In the genomic region with DNA sequence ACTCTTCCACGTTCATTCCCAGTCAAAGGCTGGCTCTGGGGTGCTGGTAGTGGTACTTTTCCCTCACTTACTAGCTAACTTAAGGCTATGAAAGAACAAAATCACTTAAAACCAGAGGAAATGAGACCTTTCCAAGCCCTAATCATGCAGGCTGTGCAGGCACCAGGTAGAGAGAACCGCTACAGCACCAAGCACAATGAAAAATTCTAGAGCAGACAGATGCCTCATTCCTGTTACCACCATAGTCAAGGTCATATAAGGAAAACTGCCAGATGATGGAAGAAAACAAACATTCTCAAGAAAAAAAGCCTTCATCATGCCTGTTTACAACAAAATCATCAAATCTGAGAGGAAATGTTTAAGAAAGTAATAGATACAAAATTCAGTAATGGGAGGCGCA, we compare ENCODE assay signal across 36 cellular contexts.
"Had no signal": no experiment of that assay in that cellular context is flagged by ENCODE, and none has a peak within 500 bp of the region (broad histone marks: within the 10 kb centered on the region; RNA-seq: fewer than 3 reads in every experiment).

No MANE protein-coding gene starts in this region.

- H3K9me3 ChIP-seq: adrenal gland, breast epithelium had no signal

- H3K9me3 Mint-ChIP-seq: activated B cell treated with CpG ODN at 0.5 μM for 24 hours; activated CD4-positive, alpha-beta T cell treated with anti-CD3 and anti-CD28 coated beads, Interleukin-2, amount 10 ng/mL, durations not matched to agents 24 days and 14 days; activated CD8-positive, alpha-beta T cell treated with anti-CD3 and anti-CD28 coated beads for 36 hours; activated naive CD8-positive, alpha-beta T cell treated with anti-CD3 and anti-CD28 coated beads for 36 hours; activated T-helper 1 cell treated with anti-CD3 and anti-CD28 coated beads, Interleukin-12 subunit alpha, Interleukin-12 subunit beta, Interleukin-2, Interleukin-4 antibody, amounts not matched to agents 30 ng/mL and 10 ng/mL and 1 ng/mL, durations not matched to agents 14 hours and 24 hours and 36 hours; T-helper 1 cell treated with Interleukin-12 subunit alpha and Interleukin-12 subunit beta and Interleukin-4 antibody, amounts not matched to agents 30 μg/mL and 1 μg/mL, for 36 hours; T-helper 2 cell treated with Interferon-gamma antibody and Interleukin-4, amounts not matched to agents 5 μg/mL and 100 μg/mL, for 36 hours had no signal

- DNase-seq: activated B cell treated with CpG ODN at 0.5 μM for 24 hours; activated CD4-positive, alpha-beta memory T cell treated with anti-CD3 and anti-CD28 coated beads for 36 hours; activated CD4-positive, alpha-beta T cell treated with anti-CD3 and anti-CD28 coated beads for 4 hours; activated CD4-positive, alpha-beta T cell treated with anti-CD3 and anti-CD28 coated beads, Interleukin-2, amount 10 ng/mL, durations not matched to agents 24 days and 14 days; activated CD4-positive, alpha-beta T cell treated with anti-CD3 and anti-CD28 coated beads, Interleukin-2, amount 50 U/mL, for 1 hour; activated CD4-positive, alpha-beta T cell treated with anti-CD3 and anti-CD28 coated beads, Interleukin-2, amount 50 U/mL, for 4 hours; activated CD4-positive, CD25-positive, alpha-beta regulatory T cell treated with anti-CD3 and anti-CD28 coated beads, Interleukin-2, amount 50 U/mL, for 72 hours; activated CD8-positive, alpha-beta memory T cell treated with anti-CD3 and anti-CD28 coated beads, Interleukin-2, amount 50 U/mL, for 4 hours; activated CD8-positive, alpha-beta T cell treated with anti-CD3 and anti-CD28 coated beads for 36 hours; activated effector memory CD4-positive, alpha-beta T cell treated with anti-CD3 and anti-CD28 coated beads, Interleukin-2, amount 50 U/mL, for 16 hours; activated gamma-delta T cell treated with Interleukin-2 at 50 U/mL for 16 hours; activated naive CD4-positive, alpha-beta T cell; activated naive CD4-positive, alpha-beta T cell treated with anti-CD3 and anti-CD28 coated beads for 36 hours; activated naive CD4-positive, alpha-beta T cell treated with anti-CD3 and anti-CD28 coated beads, Interleukin-2, amount 50 U/mL, for 16 hours; activated naive CD8-positive, alpha-beta T cell treated with anti-CD3 and anti-CD28 coated beads for 36 hours; activated T-cell treated with anti-CD3 and anti-CD28 coated beads for 4 hours; activated T-cell treated with anti-CD3 and anti-CD28 coated beads, Interleukin-2, amount 50 U/mL, for 1 hour; activated T-cell treated with anti-CD3 and anti-CD28 coated beads, Interleukin-2, amount 50 U/mL, for 4 hours; activated T-cell treated with anti-CD3 and anti-CD28 coated beads, Interleukin-2, amount 50 U/mL, for 72 hours; adrenal gland; amniotic stem cell; aorta; brain microvascular endothelial cell; central memory CD4-positive, alpha-beta T cell; SW 1271; T-helper 1 cell; T-helper 2 cell; T-helper 9 cell had no signal

- H3K4me3 ChIP-seq: adrenal gland, breast epithelium had no signal

- H3K36me3 Mint-ChIP-seq: activated CD4-positive, alpha-beta memory T cell treated with anti-CD3 and anti-CD28 coated beads for 36 hours; activated naive CD4-positive, alpha-beta T cell treated with anti-CD3 and anti-CD28 coated beads, Interleukin-2, amount 50 U/mL, for 72 hours; activated naive CD8-positive, alpha-beta T cell treated with anti-CD3 and anti-CD28 coated beads for 36 hours had no signal

- H3K27ac Mint-ChIP-seq: activated B cell treated with CpG ODN at 0.5 μM for 24 hours; activated CD4-positive, alpha-beta memory T cell treated with anti-CD3 and anti-CD28 coated beads for 36 hours; activated CD4-positive, alpha-beta T cell treated with anti-CD3 and anti-CD28 coated beads, Interleukin-2, amount 10 ng/mL, durations not matched to agents 24 days and 14 days; activated CD8-positive, alpha-beta T cell treated with anti-CD3 and anti-CD28 coated beads for 36 hours; activated naive CD4-positive, alpha-beta T cell treated with anti-CD3 and anti-CD28 coated beads for 36 hours; activated naive CD4-positive, alpha-beta T cell treated with anti-CD3 and anti-CD28 coated beads, Interleukin-2, amount 50 U/mL, for 72 hours; activated naive CD8-positive, alpha-beta T cell treated with anti-CD3 and anti-CD28 coated beads for 36 hours; activated T-cell treated with anti-CD3 and anti-CD28 coated beads, Interleukin-2, amount 50 U/mL, for 72 hours; activated T-helper 1 cell treated with anti-CD3 and anti-CD28 coated beads, Interleukin-12 subunit alpha, Interleukin-12 subunit beta, Interleukin-2, Interleukin-4 antibody, amounts not matched to agents 30 ng/mL and 10 ng/mL and 1 ng/mL, durations not matched to agents 14 hours and 24 hours and 36 hours; activated T-helper 17 cell treated with anti-CD3 and anti-CD28 coated beads, Interleukin-2, amount 50 U/mL, for 72 hours; T-helper 1 cell treated with Interleukin-12 subunit alpha and Interleukin-12 subunit beta and Interleukin-4 antibody, amounts not matched to agents 30 μg/mL and 1 μg/mL, for 36 hours; T-helper 2 cell treated with Interferon-gamma antibody and Interleukin-4, amounts not matched to agents 5 μg/mL and 100 μg/mL, for 36 hours had no signal

- H3K27me3 Mint-ChIP-seq: activated B cell treated with CpG ODN at 0.5 μM for 24 hours; activated CD4-positive, alpha-beta memory T cell treated with anti-CD3 and anti-CD28 coated beads for 36 hours; activated CD4-positive, alpha-beta T cell treated with anti-CD3 and anti-CD28 coated beads, Interleukin-2, amount 10 ng/mL, durations not matched to agents 24 days and 14 days; activated CD8-positive, alpha-beta T cell treated with anti-CD3 and anti-CD28 coated beads for 36 hours; activated naive CD8-positive, alpha-beta T cell treated with anti-CD3 and anti-CD28 coated beads for 36 hours; activated T-helper 17 cell treated with anti-CD3 and anti-CD28 coated beads, Interleukin-2, amount 50 U/mL, for 72 hours had no signal

- H3K4me1 Mint-ChIP-seq: activated B cell treated with CpG ODN at 0.5 μM for 24 hours; activated CD4-positive, alpha-beta T cell treated with anti-CD3 and anti-CD28 coated beads, Interleukin-2, amount 10 ng/mL, durations not matched to agents 24 days and 14 days; activated naive CD8-positive, alpha-beta T cell treated with anti-CD3 and anti-CD28 coated beads for 36 hours; activated T-helper 17 cell treated with anti-CD3 and anti-CD28 coated beads, Interleukin-2, amount 50 U/mL, for 72 hours had no signal

- H3K36me3 ChIP-seq: adrenal gland, brain microvascular endothelial cell, breast epithelium had no signal

- H3K27ac ChIP-seq: adrenal gland, brain microvascular endothelial cell, breast epithelium, VCaP had no signal

- FAIRE-seq: TTC549 had no signal

- H3K4me3 Mint-ChIP-seq: activated B cell treated with CpG ODN at 0.5 μM for 24 hours; activated CD4-positive, alpha-beta memory T cell treated with anti-CD3 and anti-CD28 coated beads for 36 hours; activated CD4-positive, alpha-beta T cell treated with anti-CD3 and anti-CD28 coated beads, Interleukin-2, amount 10 ng/mL, durations not matched to agents 24 days and 14 days; activated CD8-positive, alpha-beta T cell treated with anti-CD3 and anti-CD28 coated beads for 36 hours; activated naive CD4-positive, alpha-beta T cell treated with anti-CD3 and anti-CD28 coated beads for 36 hours; activated naive CD8-positive, alpha-beta T cell treated with anti-CD3 and anti-CD28 coated beads for 36 hours; activated T-cell treated with anti-CD3 and anti-CD28 coated beads, Interleukin-2, amount 50 U/mL, for 4 hours; activated T-cell treated with anti-CD3 and anti-CD28 coated beads, Interleukin-2, amount 50 U/mL, for 72 hours; activated T-helper 1 cell treated with anti-CD3 and anti-CD28 coated beads, Interleukin-12 subunit alpha, Interleukin-12 subunit beta, Interleukin-2, Interleukin-4 antibody, amounts not matched to agents 30 ng/mL and 10 ng/mL and 1 ng/mL, durations not matched to agents 14 hours and 24 hours and 36 hours; activated T-helper 17 cell treated with anti-CD3 and anti-CD28 coated beads, Interleukin-2, amount 50 U/mL, for 72 hours; T-helper 1 cell treated with Interleukin-12 subunit alpha and Interleukin-12 subunit beta and Interleukin-4 antibody, amounts not matched to agents 30 μg/mL and 1 μg/mL, for 36 hours; T-helper 2 cell treated with Interferon-gamma antibody and Interleukin-4, amounts not matched to agents 5 μg/mL and 100 μg/mL, for 36 hours had no signal

- H3K27me3 ChIP-seq: adrenal gland, brain microvascular endothelial cell, breast epithelium had no signal

- H3K4me1 ChIP-seq: adrenal gland, breast epithelium had no signal

- ATAC-seq: activated CD8-positive, alpha-beta T cell treated with anti-CD3 and anti-CD28 coated beads for 36 hours; activated naive CD4-positive, alpha-beta T cell treated with anti-CD3 and anti-CD28 coated beads, Interleukin-2, amount 50 U/mL, for 72 hours; activated T-cell treated with anti-CD3 and anti-CD28 coated beads, Interleukin-2, amount 50 U/mL, for 4 hours; activated T-cell treated with anti-CD3 and anti-CD28 coated beads, Interleukin-2, amount 50 U/mL, for 72 hours; activated T-helper 17 cell treated with anti-CD3 and anti-CD28 coated beads, Interleukin-2, amount 50 U/mL, for 72 hours had no signal
